Comparison of ENCODE assay signal across 18 cellular contexts in the genomic region with DNA sequence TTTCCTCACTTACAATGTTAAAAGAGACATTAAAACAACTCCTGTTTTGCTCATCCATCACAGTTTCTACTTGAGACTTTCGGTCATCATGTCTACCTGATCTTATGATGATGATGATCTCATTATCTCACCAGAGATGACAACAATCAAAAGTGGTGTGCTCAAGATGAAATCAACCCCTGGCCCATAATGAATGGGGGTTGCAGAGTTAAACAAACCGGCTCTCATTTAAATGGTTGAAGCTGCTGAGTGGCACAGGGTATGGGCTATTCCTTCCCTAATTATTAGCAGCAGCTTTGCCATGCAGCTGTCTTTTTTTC. TPM values are rescaled to one million over a fixed set of nuclear protein-coding genes. Genes with fewer than 3 reads are reported as not detected.
DNase-seq lines count a peak whose midpoint lies in the region; ATAC-seq and TF ChIP-seq lines count a peak whose summit lies in the region.
"Had no signal": no experiment of that assay in that cellular context is flagged by ENCODE, and none has a peak within 500 bp of the region (broad histone marks: within the 10 kb centered on the region; RNA-seq: fewer than 3 reads in every experiment).

No MANE protein-coding gene starts in this region.

- peaks cover 82% of the 10 kb centered on the region for H3K36me3 Mint-ChIP-seq in stimulated activated naive CD8-positive, alpha-beta T cell treated with anti-CD3 and anti-CD28 coated beads, Interleukin-15, Interleukin-2, amounts not matched to agents 100 ng/mL and 50 ng/mL, for 24 hours (ENCODE audit: low read depth)
- peaks cover 22% of the 10 kb centered on the region for H3K36me3 Mint-ChIP-seq in T-helper 1 cell treated with Interleukin-12 subunit alpha and Interleukin-12 subunit beta and Interleukin-4 antibody, amounts not matched to agents 30 μg/mL and 1 μg/mL, for 36 hours (ENCODE audit: low read depth)

- no peaks in the 10 kb centered on the region for H3K9me3 Mint-ChIP-seq in stimulated activated naive CD8-positive, alpha-beta T cell treated with anti-CD3 and anti-CD28 coated beads, Interleukin-15, Interleukin-2, amounts not matched to agents 100 ng/mL and 50 ng/mL, for 24 hours
- no peaks in the 10 kb centered on the region for H3K9me3 Mint-ChIP-seq in T-helper 1 cell treated with Interleukin-12 subunit alpha and Interleukin-12 subunit beta and Interleukin-4 antibody, amounts not matched to agents 30 μg/mL and 1 μg/mL, for 36 hours
- H3K9me3 Mint-ChIP-seq: dendritic cell treated with granulocyte-macrophage colony-stimulating factor and Interleukin-4, amounts not matched to agents 40 ng/mL and 50 ng/mL, for 4 days had no signal

- no peak for TF ChIP-seq EP300 in upper lobe of left lung (IDR thresholded peaks at IDR 0.05)

- H3K27me3 ChIP-seq in effector memory CD4-positive, alpha-beta T cell (replicated peaks; ENCODE audit: control insufficient read depth, insufficient read depth, low read length, poor library complexity, severe bottlenecking), result no peaks in the 10 kb centered on the region
- H3K27me3 ChIP-seq in upper lobe of left lung (no peaks in the 10 kb centered on the region), heart left ventricle (no peaks in the 10 kb centered on the region)
- H3K27me3 ChIP-seq: uterus had no signal

- H3K4me3 ChIP-seq in effector memory CD4-positive, alpha-beta T cell (ENCODE audit: insufficient read depth, low read depth, low read length, poor library complexity, severe bottlenecking), result peak overlapping the region; percentile 12
- H3K4me3 ChIP-seq in upper lobe of left lung, result no peak overlapping the region
- H3K4me3 ChIP-seq in heart left ventricle, result no peak overlapping the region
- H3K4me3 ChIP-seq: left ventricle myocardium inferior, PC-9, uterus had no signal

- H3K36me3 ChIP-seq in effector memory CD4-positive, alpha-beta T cell (ENCODE audit: control insufficient read depth, insufficient read depth, low read length), result peaks cover 32% of the 10 kb centered on the region
- H3K36me3 ChIP-seq in upper lobe of left lung (peaks cover 0 to 19% (median 4%) of the 10 kb centered on the region in 4 donors), heart left ventricle (peaks cover 0 to 26% (median 12%) of the 10 kb centered on the region in 9 donors)
- H3K36me3 ChIP-seq: uterus had no signal

- H3K4me3 Mint-ChIP-seq in stimulated activated naive CD8-positive, alpha-beta T cell treated with anti-CD3 and anti-CD28 coated beads, Interleukin-15, Interleukin-2, amounts not matched to agents 100 ng/mL and 50 ng/mL, for 24 hours, result peak overlapping the region; percentile 53
- peak overlapping the region; percentile 30 for H3K4me3 Mint-ChIP-seq in T-helper 1 cell treated with Interleukin-12 subunit alpha and Interleukin-12 subunit beta and Interleukin-4 antibody, amounts not matched to agents 30 μg/mL and 1 μg/mL, for 36 hours
- H3K4me3 Mint-ChIP-seq: dendritic cell treated with granulocyte-macrophage colony-stimulating factor and Interleukin-4, amounts not matched to agents 40 ng/mL and 50 ng/mL, for 4 days had no signal

- peaks cover 79% of the 10 kb centered on the region for H3K4me1 Mint-ChIP-seq in stimulated activated naive CD8-positive, alpha-beta T cell treated with anti-CD3 and anti-CD28 coated beads, Interleukin-15, Interleukin-2, amounts not matched to agents 100 ng/mL and 50 ng/mL, for 24 hours (ENCODE audit: low read depth)
- peaks cover 51% of the 10 kb centered on the region for H3K4me1 Mint-ChIP-seq in T-helper 1 cell treated with Interleukin-12 subunit alpha and Interleukin-12 subunit beta and Interleukin-4 antibody, amounts not matched to agents 30 μg/mL and 1 μg/mL, for 36 hours (ENCODE audit: low read depth)

- H3K9me3 ChIP-seq in effector memory CD4-positive, alpha-beta T cell (ENCODE audit: control insufficient read depth, low read length), result no peaks in the 10 kb centered on the region
- no peaks in the 10 kb centered on the region for H3K9me3 ChIP-seq in upper lobe of left lung
- no peaks in the 10 kb centered on the region for H3K9me3 ChIP-seq in heart left ventricle
- H3K9me3 ChIP-seq: left ventricle myocardium inferior, uterus had no signal

- TF ChIP-seq CTCF in upper lobe of left lung (IDR thresholded peaks at IDR 0.05), result no peak
- no peak for TF ChIP-seq CTCF in heart left ventricle (IDR thresholded peaks at IDR 0.05)

- no peaks in the 10 kb centered on the region for H3K27me3 Mint-ChIP-seq in stimulated activated naive CD8-positive, alpha-beta T cell treated with anti-CD3 and anti-CD28 coated beads, Interleukin-15, Interleukin-2, amounts not matched to agents 100 ng/mL and 50 ng/mL, for 24 hours
- H3K27me3 Mint-ChIP-seq in T-helper 1 cell treated with Interleukin-12 subunit alpha and Interleukin-12 subunit beta and Interleukin-4 antibody, amounts not matched to agents 30 μg/mL and 1 μg/mL, for 36 hours (ENCODE audit: low read depth), result no peaks in the 10 kb centered on the region
- H3K27me3 Mint-ChIP-seq: dendritic cell treated with granulocyte-macrophage colony-stimulating factor and Interleukin-4, amounts not matched to agents 40 ng/mL and 50 ng/mL, for 4 days had no signal

- H3K27ac ChIP-seq in effector memory CD4-positive, alpha-beta T cell (ENCODE audit: insufficient read depth, low read length, poor library complexity, severe bottlenecking), result peak overlapping the region; percentile 40
- H3K27ac ChIP-seq in upper lobe of left lung (no peak overlapping the region), heart left ventricle (peak overlapping the region in 1 of 12 donors; percentile 37)
- H3K27ac ChIP-seq: C4-2B, left ventricle myocardium inferior, PC-9, uterus had no signal

- 66 to 74% methylated on average over 2 of the region's 2 CpGs for WGBS in upper lobe of left lung, 2 donors
- WGBS in heart left ventricle, 4 donors, result 78 to 90% (median 83%) methylated on average over 2 of the region's 2 CpGs

- ATAC-seq in stimulated activated naive CD8-positive, alpha-beta T cell treated with anti-CD3 and anti-CD28 coated beads, Interleukin-15, Interleukin-2, amounts not matched to agents 100 U/mL and 50 U/mL, for 24 hours, result no peak
- no peak for ATAC-seq in upper lobe of left lung (ENCODE audit: low FRiP score in 2 of 2)
- no peak for ATAC-seq in left lobe of liver
- no peak for ATAC-seq in heart left ventricle

- intact Hi-C loops in heart left ventricle (cut with DNase I), result no loop called here

- peaks cover 30% of the 10 kb centered on the region for H3K4me1 ChIP-seq in effector memory CD4-positive, alpha-beta T cell (ENCODE audit: control insufficient read depth, insufficient read depth, low read length, poor library complexity, severe bottlenecking)
- H3K4me1 ChIP-seq in upper lobe of left lung (peaks cover 0 to 4% (median 0%) of the 10 kb centered on the region in 4 donors), heart left ventricle (peaks cover 0 to 21% (median 0%) of the 10 kb centered on the region in 12 donors)
- H3K4me1 ChIP-seq: left ventricle myocardium inferior, uterus had no signal

- no peak for TF ChIP-seq POLR2A in upper lobe of left lung (IDR thresholded peaks at IDR 0.05)
- no peak for TF ChIP-seq POLR2A in heart left ventricle (IDR thresholded peaks at IDR 0.05)

- no peak for DNase-seq in stimulated activated naive CD8-positive, alpha-beta T cell treated with anti-CD3 and anti-CD28 coated beads, Interleukin-15, Interleukin-2, amounts not matched to agents 100 U/mL and 50 U/mL, for 24 hours
- DNase-seq in effector memory CD4-positive, alpha-beta T cell, result no peak
- DNase-seq in upper lobe of left lung (no peak), left lobe of liver (ENCODE audit: low spot score) (no peak), heart left ventricle (no peak)
- DNase-seq: amniotic stem cell, left ventricle myocardium inferior, PC-9, uterus had no signal

- peak overlapping the region; percentile 85 for H3K27ac Mint-ChIP-seq in stimulated activated naive CD8-positive, alpha-beta T cell treated with anti-CD3 and anti-CD28 coated beads, Interleukin-15, Interleukin-2, amounts not matched to agents 100 ng/mL and 50 ng/mL, for 24 hours
- peak overlapping the region; percentile 74 for H3K27ac Mint-ChIP-seq in T-helper 1 cell treated with Interleukin-12 subunit alpha and Interleukin-12 subunit beta and Interleukin-4 antibody, amounts not matched to agents 30 μg/mL and 1 μg/mL, for 36 hours
- H3K27ac Mint-ChIP-seq: dendritic cell treated with granulocyte-macrophage colony-stimulating factor and Interleukin-4, amounts not matched to agents 40 ng/mL and 50 ng/mL, for 4 days had no signal

RNA-seq across cellular contexts. Expression of a gene that starts 58.1 kb away (rescaled TPM):
- total RNA-seq in upper lobe of left lung, result not detected
- not detected for total RNA-seq in left lobe of liver
- total RNA-seq in heart left ventricle, result not detected
- polyA plus RNA-seq in heart left ventricle, result not detected
- total RNA-seq: fibroblast of lung, G401, left ventricle myocardium inferior, MCF 10A, PC-9, renal cortical epithelial cell, uterus had no signal
- polyA plus RNA-seq: fibroblast of lung, neural cell had no signal
